1 cellular context compared by ENCODE assay signal in the genomic region with DNA sequence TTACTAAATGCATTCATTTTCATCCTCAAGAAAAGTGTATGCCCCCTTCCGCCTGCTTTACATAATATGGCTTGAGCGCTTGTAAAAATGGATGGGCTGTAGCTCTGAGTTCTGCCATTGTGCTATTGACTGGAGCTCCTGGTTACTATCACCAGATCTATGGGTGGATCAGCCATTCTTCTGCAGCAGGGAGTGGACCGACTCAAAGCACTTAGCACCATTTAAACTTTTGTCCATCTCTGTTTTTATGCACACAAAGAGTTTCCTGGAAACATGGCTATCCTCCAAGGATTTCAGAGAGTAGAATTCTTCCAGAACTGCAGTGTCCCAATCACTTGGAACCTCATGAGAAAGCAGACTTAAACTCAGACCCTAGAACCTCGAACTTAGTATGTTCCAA.
TF ChIP-seq lines count a peak whose summit lies in the region.

No MANE protein-coding gene starts in this region.

TF ChIP-seq in K562, 482 proteins besides CTCF, POLR2A, EP300 and RAD21 (continued from another document):
- TF ChIP-seq, protein P1, sequence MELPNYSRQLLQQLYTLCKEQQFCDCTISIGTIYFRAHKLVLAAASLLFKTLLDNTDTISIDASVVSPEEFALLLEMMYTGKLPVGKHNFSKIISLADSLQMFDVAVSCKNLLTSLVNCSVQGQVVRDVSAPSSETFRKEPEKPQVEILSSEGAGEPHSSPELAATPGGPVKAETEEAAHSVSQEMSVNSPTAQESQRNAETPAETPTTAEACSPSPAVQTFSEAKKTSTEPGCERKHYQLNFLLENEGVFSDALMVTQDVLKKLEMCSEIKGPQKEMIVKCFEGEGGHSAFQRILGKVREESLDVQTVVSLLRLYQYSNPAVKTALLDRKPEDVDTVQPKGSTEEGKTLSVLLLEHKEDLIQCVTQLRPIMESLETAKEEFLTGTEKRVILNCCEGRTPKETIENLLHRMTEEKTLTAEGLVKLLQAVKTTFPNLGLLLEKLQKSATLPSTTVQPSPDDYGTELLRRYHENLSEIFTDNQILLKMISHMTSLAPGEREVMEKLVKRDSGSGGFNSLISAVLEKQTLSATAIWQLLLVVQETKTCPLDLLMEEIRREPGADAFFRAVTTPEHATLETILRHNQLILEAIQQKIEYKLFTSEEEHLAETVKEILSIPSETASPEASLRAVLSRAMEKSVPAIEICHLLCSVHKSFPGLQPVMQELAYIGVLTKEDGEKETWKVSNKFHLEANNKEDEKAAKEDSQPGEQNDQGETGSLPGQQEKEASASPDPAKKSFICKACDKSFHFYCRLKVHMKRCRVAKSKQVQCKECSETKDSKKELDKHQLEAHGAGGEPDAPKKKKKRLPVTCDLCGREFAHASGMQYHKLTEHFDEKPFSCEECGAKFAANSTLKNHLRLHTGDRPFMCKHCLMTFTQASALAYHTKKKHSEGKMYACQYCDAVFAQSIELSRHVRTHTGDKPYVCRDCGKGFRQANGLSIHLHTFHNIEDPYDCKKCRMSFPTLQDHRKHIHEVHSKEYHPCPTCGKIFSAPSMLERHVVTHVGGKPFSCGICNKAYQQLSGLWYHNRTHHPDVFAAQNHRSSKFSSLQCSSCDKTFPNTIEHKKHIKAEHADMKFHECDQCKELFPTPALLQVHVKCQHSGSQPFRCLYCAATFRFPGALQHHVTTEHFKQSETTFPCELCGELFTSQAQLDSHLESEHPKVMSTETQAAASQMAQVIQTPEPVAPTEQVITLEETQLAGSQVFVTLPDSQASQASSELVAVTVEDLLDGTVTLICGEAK (IDR thresholded peaks at IDR 0.05) = no peak
- TF ChIP-seq, protein P1 (CRISPR knock-in tag; IDR thresholded peaks at IDR 0.05) = no peak
